ENCODE assay signal across 27 cellular contexts in the genomic region with DNA sequence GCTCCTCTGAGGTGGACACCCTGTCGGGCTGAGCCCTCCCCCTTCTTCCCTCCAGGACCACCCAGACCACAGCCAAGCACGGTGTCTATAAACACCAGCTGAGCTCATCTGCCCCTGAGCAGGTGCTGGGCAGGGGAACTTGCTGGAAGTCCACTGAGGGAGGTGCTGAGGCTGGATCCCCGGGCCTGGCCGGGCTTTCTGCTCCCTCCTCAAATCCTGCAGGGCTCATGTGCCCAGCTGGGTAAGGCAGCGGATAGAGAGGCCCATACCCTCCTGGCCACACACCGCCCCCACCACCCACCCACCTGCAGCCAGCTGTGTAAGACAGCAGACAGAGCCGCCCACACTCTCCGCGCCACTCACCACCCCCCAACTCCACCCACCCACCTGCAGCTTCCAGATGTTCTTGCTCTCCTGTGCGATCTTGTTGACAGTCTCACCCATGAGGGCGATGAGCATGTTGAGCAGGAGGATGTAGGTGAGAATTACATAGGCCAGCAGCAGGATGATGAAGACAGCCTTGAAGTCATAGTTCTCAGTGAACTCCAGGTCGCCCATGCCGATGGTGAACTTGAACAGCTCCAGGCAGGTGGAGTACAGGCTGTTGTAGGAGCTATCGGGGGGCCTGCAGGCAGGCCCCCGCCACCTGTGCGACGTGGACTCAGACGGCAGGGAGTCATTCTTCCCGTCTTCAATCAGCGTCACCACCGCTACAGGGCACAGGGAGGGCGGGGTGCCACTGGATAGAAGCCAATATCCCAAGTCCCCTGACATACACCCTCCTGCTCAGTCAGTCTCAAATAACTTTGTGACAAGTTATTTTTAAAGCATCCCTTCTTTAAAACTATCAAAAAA.
"Had no signal": no experiment of that assay in that cellular context is flagged by ENCODE, and none has a peak within 500 bp of the region (broad histone marks: within the 10 kb centered on the region; RNA-seq: fewer than 3 reads in every experiment).

No MANE protein-coding gene starts in this region.

- H3K9me3 ChIP-seq: ascending aorta had no signal

- H3K4me3 Mint-ChIP-seq: activated B cell treated with CpG ODN at 0.5 μM for 24 hours; activated CD4-positive, alpha-beta T cell treated with anti-CD3 and anti-CD28 coated beads, Interleukin-2, amount 10 ng/mL, durations not matched to agents 24 days and 14 days; activated CD8-positive, alpha-beta memory T cell treated with anti-CD3 and anti-CD28 coated beads, Interleukin-2, amount 10 ng/mL, durations not matched to agents 7 days and 5 days; activated naive CD8-positive, alpha-beta T cell treated with anti-CD3 and anti-CD28 coated beads, Interleukin-2, amount 50 U/mL, for 24 hours; activated T-cell treated with anti-CD3 and anti-CD28 coated beads, Interleukin-2, amount 50 U/mL, for 24 hours; activated T-helper 1 cell treated with anti-CD3 and anti-CD28 coated beads, Interleukin-12 subunit alpha, Interleukin-12 subunit beta, Interleukin-2, Interleukin-4 antibody, amounts not matched to agents 30 ng/mL and 10 ng/mL and 1 ng/mL, durations not matched to agents 14 hours and 24 hours and 36 hours; brain; central memory CD8-positive, alpha-beta T cell; T-helper 17 cell had no signal

- H3K27me3 ChIP-seq: ascending aorta had no signal

- H3K36me3 Mint-ChIP-seq: activated CD8-positive, alpha-beta memory T cell treated with anti-CD3 and anti-CD28 coated beads, Interleukin-2, amount 10 ng/mL, durations not matched to agents 7 days and 5 days; activated naive CD4-positive, alpha-beta T cell treated with anti-CD3 and anti-CD28 coated beads, Interleukin-2, amount 50 U/mL, for 72 hours had no signal

- DNase-seq: activated B cell treated with CpG ODN at 0.5 μM for 24 hours; activated CD4-positive, alpha-beta T cell treated with anti-CD3 and anti-CD28 coated beads for 1 hour; activated CD4-positive, alpha-beta T cell treated with anti-CD3 and anti-CD28 coated beads, Interleukin-2, amount 10 ng/mL, durations not matched to agents 24 days and 14 days; activated CD4-positive, alpha-beta T cell treated with anti-CD3 and anti-CD28 coated beads, Interleukin-2, amount 50 U/mL, for 48 hours; activated CD8-positive, alpha-beta memory T cell treated with anti-CD3 and anti-CD28 coated beads, Interleukin-2, amount 10 ng/mL, durations not matched to agents 7 days and 5 days; activated effector memory CD4-positive, alpha-beta T cell treated with Interleukin-2 at 50 U/mL for 16 hours; activated naive CD4-positive, alpha-beta T cell treated with Interleukin-2 at 50 U/mL for 16 hours; activated naive CD8-positive, alpha-beta T cell treated with anti-CD3 and anti-CD28 coated beads, Interleukin-2, amount 50 U/mL, for 24 hours; activated T-cell treated with anti-CD3 and anti-CD28 coated beads, Interleukin-2, amount 50 U/mL, for 24 hours; amniotic stem cell; Kasumi-1; NCI-H1092; NCI-H1417; NCI-H1930; NCI-H345; NCI-H510A; NCI-H526 treated with DMSO at 0.1 percent for 48 hours; NK-92 treated with Interleukin-12 subunit alpha and Interleukin-12 subunit beta, amount 100 ng/mL, for 24 hours; PC-9; SIG-M5; T-helper 17 cell; T-helper 9 cell had no signal

- H3K27me3 Mint-ChIP-seq: activated B cell treated with CpG ODN at 0.5 μM for 24 hours; activated CD4-positive, alpha-beta T cell treated with anti-CD3 and anti-CD28 coated beads, Interleukin-2, amount 10 ng/mL, durations not matched to agents 24 days and 14 days; activated CD8-positive, alpha-beta memory T cell treated with anti-CD3 and anti-CD28 coated beads, Interleukin-2, amount 10 ng/mL, durations not matched to agents 7 days and 5 days; activated naive CD8-positive, alpha-beta T cell treated with anti-CD3 and anti-CD28 coated beads, Interleukin-2, amount 50 U/mL, for 24 hours; activated T-cell treated with anti-CD3 and anti-CD28 coated beads, Interleukin-2, amount 50 U/mL, for 24 hours; brain; central memory CD8-positive, alpha-beta T cell; T-helper 17 cell had no signal

- H3K4me1 Mint-ChIP-seq: activated B cell treated with CpG ODN at 0.5 μM for 24 hours; activated CD4-positive, alpha-beta T cell treated with anti-CD3 and anti-CD28 coated beads, Interleukin-2, amount 10 ng/mL, durations not matched to agents 24 days and 14 days; activated CD8-positive, alpha-beta memory T cell treated with anti-CD3 and anti-CD28 coated beads, Interleukin-2, amount 10 ng/mL, durations not matched to agents 7 days and 5 days; activated naive CD8-positive, alpha-beta T cell treated with anti-CD3 and anti-CD28 coated beads, Interleukin-2, amount 50 U/mL, for 24 hours; brain; central memory CD8-positive, alpha-beta T cell; T-helper 17 cell had no signal

- ATAC-seq: activated CD8-positive, alpha-beta memory T cell treated with anti-CD3 and anti-CD28 coated beads, Interleukin-2, amount 10 ng/mL, durations not matched to agents 7 days and 5 days; activated naive CD4-positive, alpha-beta T cell treated with anti-CD3 and anti-CD28 coated beads, Interleukin-2, amount 50 U/mL, for 72 hours; activated naive CD8-positive, alpha-beta T cell treated with anti-CD3 and anti-CD28 coated beads, Interleukin-2, amount 50 U/mL, for 24 hours; T-helper 17 cell had no signal

- H3K9me3 Mint-ChIP-seq: activated B cell treated with CpG ODN at 0.5 μM for 24 hours; activated CD4-positive, alpha-beta T cell treated with anti-CD3 and anti-CD28 coated beads, Interleukin-2, amount 10 ng/mL, durations not matched to agents 24 days and 14 days; activated naive CD4-positive, alpha-beta T cell treated with anti-CD3 and anti-CD28 coated beads, Interleukin-2, amount 50 U/mL, for 72 hours; activated naive CD8-positive, alpha-beta T cell treated with anti-CD3 and anti-CD28 coated beads, Interleukin-2, amount 50 U/mL, for 24 hours; activated T-cell treated with anti-CD3 and anti-CD28 coated beads, Interleukin-2, amount 50 U/mL, for 24 hours; activated T-helper 1 cell treated with anti-CD3 and anti-CD28 coated beads, Interleukin-12 subunit alpha, Interleukin-12 subunit beta, Interleukin-2, Interleukin-4 antibody, amounts not matched to agents 30 ng/mL and 10 ng/mL and 1 ng/mL, durations not matched to agents 14 hours and 24 hours and 36 hours; brain; central memory CD8-positive, alpha-beta T cell had no signal

- H3K4me1 ChIP-seq: ascending aorta had no signal

- H3K4me3 ChIP-seq: ascending aorta, PC-9 had no signal

- H3K27ac ChIP-seq: ascending aorta, PC-9 had no signal

- H2AFZ ChIP-seq: PC-9 had no signal

- H3K27ac Mint-ChIP-seq: activated B cell treated with CpG ODN at 0.5 μM for 24 hours; activated CD4-positive, alpha-beta T cell treated with anti-CD3 and anti-CD28 coated beads, Interleukin-2, amount 10 ng/mL, durations not matched to agents 24 days and 14 days; activated CD8-positive, alpha-beta memory T cell treated with anti-CD3 and anti-CD28 coated beads, Interleukin-2, amount 10 ng/mL, durations not matched to agents 7 days and 5 days; activated naive CD4-positive, alpha-beta T cell treated with anti-CD3 and anti-CD28 coated beads, Interleukin-2, amount 50 U/mL, for 72 hours; activated naive CD8-positive, alpha-beta T cell treated with anti-CD3 and anti-CD28 coated beads, Interleukin-2, amount 50 U/mL, for 24 hours; activated T-cell treated with anti-CD3 and anti-CD28 coated beads, Interleukin-2, amount 50 U/mL, for 24 hours; activated T-helper 1 cell treated with anti-CD3 and anti-CD28 coated beads, Interleukin-12 subunit alpha, Interleukin-12 subunit beta, Interleukin-2, Interleukin-4 antibody, amounts not matched to agents 30 ng/mL and 10 ng/mL and 1 ng/mL, durations not matched to agents 14 hours and 24 hours and 36 hours; brain had no signal

- H3K4me2 ChIP-seq: PC-9 had no signal
